ENCODE assay signal across 8 cellular contexts in the genomic region with DNA sequence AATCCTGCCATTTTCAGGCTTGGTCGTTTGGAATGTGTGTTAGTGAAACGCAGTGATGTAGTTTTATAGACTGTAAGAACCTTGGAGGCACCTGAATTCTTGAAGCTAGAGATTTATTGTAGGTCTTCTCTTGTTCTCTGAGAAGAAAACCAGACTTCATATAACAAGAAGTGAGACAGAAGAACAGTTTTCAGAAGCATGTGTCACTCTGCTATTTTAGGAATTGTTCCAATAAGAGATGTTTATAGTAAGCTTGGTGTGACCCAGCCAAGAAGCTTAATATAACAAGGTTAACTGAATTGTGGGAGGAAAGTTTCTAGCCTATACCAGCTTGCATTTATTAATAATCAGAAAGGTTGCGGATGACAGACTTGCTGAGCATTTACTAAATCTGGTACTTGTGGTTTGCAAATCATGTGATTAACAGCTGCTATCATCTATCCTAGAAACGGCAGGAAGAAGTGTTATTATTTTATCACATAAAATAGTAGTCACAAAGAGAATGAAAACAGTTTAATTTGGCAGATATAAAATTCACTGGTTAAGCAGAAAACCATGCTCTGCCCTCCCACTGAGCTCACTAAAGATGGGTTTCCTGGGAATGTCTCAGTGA. TPM values are rescaled to one million over a fixed set of nuclear protein-coding genes. Genes with fewer than 3 reads are reported as not detected.
A peak's percentile ranks its signal among the peaks of the same experiment; 100 is the strongest.
DNase-seq lines count a peak whose midpoint lies in the region; ATAC-seq and TF ChIP-seq lines count a peak whose summit lies in the region.

No MANE protein-coding gene starts in this region.

- no peaks in the 10 kb centered on the region for H3K9me3 ChIP-seq in endodermal cell (ENCODE audit: control insufficient read depth, low read length)

- no peaks in the 10 kb centered on the region for H3K27me3 Mint-ChIP-seq in endodermal cell (ENCODE audit: insufficient read depth)

- 85 to 86% methylated on average over 3 of the region's 4 CpGs for WGBS in endodermal cell (ENCODE audit: insufficient coverage in 1 of 2, insufficient read length in 1 of 2), 2 experiments

- H3K27me3 ChIP-seq in dorsolateral prefrontal cortex (no peaks in the 10 kb centered on the region), endodermal cell (ENCODE audit: control insufficient read depth, insufficient read depth, low read length, poor library complexity, severe bottlenecking) (no peaks in the 10 kb centered on the region)

- ATAC-seq in GM21526 (IDR thresholded peaks at IDR 0.05; ENCODE audit: low FRiP score, unreplicated experiment), result peak; percentile 78

- no peaks in the 10 kb centered on the region for H3K36me3 ChIP-seq in endodermal cell (ENCODE audit: control insufficient read depth, insufficient read depth, low read length)

- no peaks in the 10 kb centered on the region for H3K36me3 Mint-ChIP-seq in endodermal cell (ENCODE audit: low read depth)

- no peak overlapping the region for H3K4me3 Mint-ChIP-seq in endodermal cell

- no peak for TF ChIP-seq CTCF in GM12864 (IDR thresholded peaks at IDR 0.05; ENCODE audit: low read depth, low read length, missing control alignments)
- no peak for TF ChIP-seq CTCF in dorsolateral prefrontal cortex (IDR thresholded peaks at IDR 0.05 in 54 of 56, conservative IDR thresholded peaks at IDR 0.05 in 2 of 56; ENCODE audit: low read depth in 1 of 56, partially characterized antibody in 56 of 56)
- no peak for TF ChIP-seq CTCF in endodermal cell (conservative IDR thresholded peaks at IDR 0.05)

- H3K9ac ChIP-seq in endodermal cell (ENCODE audit: extremely low read depth, low read length, poor library complexity, severe bottlenecking), result no peak overlapping the region

- DNase-seq in GM12864 (ENCODE audit: low read depth) (peak; percentile 83), HS-27A (ENCODE audit: low read depth) (peak; percentile 68), dorsolateral prefrontal cortex (no peak), stromal cell of bone marrow (ENCODE audit: low read depth) (peak; percentile 86), endodermal cell (no peak)
- no peak for DNase-seq in NK-92 treated with Interleukin-12 subunit alpha and Interleukin-12 subunit beta, amount 100 ng/mL, for 24 hours (lab: John Stamatoyannopoulos, UW)
- no peak for DNase-seq in stimulated activated CD4-positive, alpha-beta T cell treated with anti-CD3 and anti-CD28 coated beads, Interleukin-4, amount 100 ng/mL, for 4 hours

- H3K27ac ChIP-seq in dorsolateral prefrontal cortex (peak overlapping the region in 31 of 59 donors; percentile 8 to 70 (median 42)), endodermal cell (ENCODE audit: low read depth, low read length) (no peak overlapping the region)

- no peak overlapping the region for H3K27ac Mint-ChIP-seq in endodermal cell

- intact Hi-C loops in dorsolateral prefrontal cortex (cut with DNase I), result no loop called here

- no peaks in the 10 kb centered on the region for H3K4me1 Mint-ChIP-seq in endodermal cell

- H3K4me3 ChIP-seq in GM12864 (ENCODE audit: low read depth, low read length), result peak overlapping the region; percentile 35; the same call in 1 of the 2 replicates
- H3K4me3 ChIP-seq in dorsolateral prefrontal cortex, result no peak overlapping the region
- H3K4me3 ChIP-seq in endodermal cell (ENCODE audit: low read length), result no peak overlapping the region

- H3K9me3 Mint-ChIP-seq in endodermal cell, result no peaks in the 10 kb centered on the region

- H3K4me1 ChIP-seq in endodermal cell (ENCODE audit: control insufficient read depth, insufficient read depth, low read length), result no peaks in the 10 kb centered on the region

RNA-seq across cellular contexts. Expression of gene BCAT1, which starts 49.2 kb away (rescaled TPM):
- total RNA-seq in dorsolateral prefrontal cortex (10 to 100 TPM; 11.5 to 48.1 (median 32.6) TPM), endodermal cell (100 to 1,000 TPM in 1 of 2 donors, 10 to 100 TPM in 1; 45.0 to 141 TPM)
- polyA plus RNA-seq in endodermal cell (2013, experiment 1 of 2), result 116 TPM
- 106 TPM for polyA plus RNA-seq in endodermal cell (2013, experiment 2 of 2)

Comparison
In these comparisons a context has a peak if more than half of its experiments do, and no peak if none do; other contexts are left out.
1. DNase-seq: peak in GM12864 (single experiment), HS-27A (single experiment) and stromal cell of bone marrow (single experiment); none in dorsolateral prefrontal cortex (0 of 10), NK-92 treated with Interleukin-12 subunit alpha and Interleukin-12 subunit beta, amount 100 ng/mL, for 24 hours (single experiment), stimulated activated CD4-positive, alpha-beta T cell treated with anti-CD3 and anti-CD28 coated beads, Interleukin-4, amount 100 ng/mL, for 4 hours (0 of 2) and endodermal cell (single experiment).